ENCODE assay signal across 1 cellular context in the genomic region with DNA sequence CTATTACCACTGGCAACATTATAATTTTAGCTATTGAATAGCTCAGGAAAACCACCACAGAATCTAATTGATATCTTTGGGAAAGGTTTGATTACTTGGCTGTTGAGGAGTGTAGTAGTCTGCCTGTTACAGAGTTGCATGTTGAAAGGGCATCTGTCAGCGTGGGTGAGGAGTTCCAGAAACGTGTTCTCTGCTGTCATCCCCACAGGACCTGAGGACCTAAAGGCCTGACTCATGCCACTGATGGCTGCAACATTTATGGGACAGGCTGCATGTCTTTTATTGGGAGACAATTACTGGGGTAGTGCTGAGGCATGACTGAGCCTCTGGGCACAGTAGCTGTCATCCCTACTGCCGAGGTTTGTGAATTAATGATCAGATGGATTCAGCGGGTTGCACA.
TF ChIP-seq lines count a peak whose summit lies in the region.

No MANE protein-coding gene starts in this region.

TF ChIP-seq in SK-N-SH, 30 proteins besides CTCF, POLR2A, EP300 and RAD21 (continued from another document):
- no peak for TF ChIP-seq MXI1 (IDR thresholded peaks at IDR 0.05; ENCODE audit: low read depth, low read length)
- TF ChIP-seq TEAD4 (IDR thresholded peaks at IDR 0.05; ENCODE audit: borderline replicate concordance, insufficient read depth), result no peak
- TF ChIP-seq NRF1 (IDR thresholded peaks at IDR 0.05; ENCODE audit: low read depth, low read length), result no peak
